Comparison of ENCODE assay signal across 18 cellular contexts in the genomic region with DNA sequence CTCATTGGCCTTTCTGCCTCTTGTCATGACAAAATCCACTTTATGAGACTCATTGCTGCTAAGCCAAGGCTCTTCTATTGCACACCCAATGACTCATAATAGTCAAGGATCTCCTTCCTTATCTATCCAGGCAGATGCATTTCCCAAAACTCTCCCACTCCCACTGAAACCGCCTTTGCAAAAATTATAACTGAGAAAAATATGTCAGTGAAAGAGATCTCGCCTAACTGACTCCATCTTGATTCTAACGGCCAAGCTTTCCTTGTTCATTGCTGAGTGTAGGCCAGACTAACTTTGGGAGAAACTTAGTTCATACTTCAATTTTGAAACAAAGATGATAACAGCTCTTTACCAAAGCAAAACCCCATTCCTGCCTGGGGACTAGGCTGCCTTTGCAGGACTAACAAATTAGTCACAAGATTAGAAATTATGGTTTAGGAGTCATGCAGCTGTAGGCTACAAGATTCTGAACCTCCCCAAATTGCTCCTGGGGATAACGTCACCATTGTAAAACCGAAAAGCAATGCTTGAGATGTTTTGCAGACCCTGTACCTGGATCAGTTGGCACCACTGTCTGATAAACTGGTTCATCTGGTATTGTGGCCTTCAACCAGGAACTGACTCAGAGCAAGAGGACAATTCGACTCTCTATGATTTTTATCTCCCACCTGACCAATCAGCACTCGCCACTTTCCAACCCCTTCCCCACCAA. TPM values are rescaled to one million over a fixed set of nuclear protein-coding genes. Genes with fewer than 3 reads are reported as not detected.
"Had no signal": no experiment of that assay in that cellular context is flagged by ENCODE, and none has a peak within 500 bp of the region (broad histone marks: within the 10 kb centered on the region; RNA-seq: fewer than 3 reads in every experiment).

No MANE protein-coding gene starts in this region.

- H3K9me3 ChIP-seq: neutrophil, tibial artery, vagina had no signal

- DNase-seq: activated CD4-positive, CD25-positive, alpha-beta regulatory T cell treated with anti-CD3 and anti-CD28 coated beads, Interleukin-2, amount 50 U/mL, for 72 hours; activated naive CD4-positive, alpha-beta T cell; aorta; erythroblast; hippocampal formation; left ventricle myocardium inferior; naive thymus-derived CD8-positive, alpha-beta T cell; stimulated activated CD4-positive, alpha-beta T cell treated with anti-CD3 and anti-CD28 coated beads, Interleukin-2, amount 100 ng/mL, for 48 hours; stimulated activated naive B cell treated with anti-CD40 and anti-IgM and Interleukin-4, amounts not matched to agents 10 μg/mL and 1 μg/mL and 100 μg/mL, for 72 hours; T-helper 2 cell; tibial artery had no signal

- H3K4me1 ChIP-seq: left ventricle myocardium inferior, tibial artery, vagina had no signal

- H3K4me3 ChIP-seq: left ventricle myocardium inferior, tibial artery, vagina had no signal

- H3K27me3 ChIP-seq: neutrophil, tibial artery, vagina had no signal

- ATAC-seq: naive thymus-derived CD8-positive, alpha-beta T cell; stimulated activated naive B cell treated with anti-CD40 and anti-IgM and Interleukin-4, amounts not matched to agents 10 μg/mL and 1 μg/mL and 100 μg/mL, for 72 hours had no signal

- H3K27ac ChIP-seq: left ventricle myocardium inferior, neutrophil, tibial artery, vagina had no signal

- H3K36me3 ChIP-seq: left ventricle myocardium inferior, neutrophil, tibial artery, vagina had no signal

RNA-seq across cellular contexts. Expression of a gene that starts 47.1 kb away (rescaled TPM):
- total RNA-seq: activated CD8-positive, alpha-beta memory T cell treated with anti-CD3 and anti-CD28 coated beads for 36 hours; activated T-helper 1 cell treated with anti-CD3 and anti-CD28 coated beads, Interleukin-12 subunit alpha, Interleukin-12 subunit beta, Interleukin-2, Interleukin-4 antibody, amounts not matched to agents 30 ng/mL and 10 ng/mL and 1 ng/mL, durations not matched to agents 14 hours and 24 hours and 36 hours; aorta; dermis microvascular lymphatic vessel endothelial cell; kidney epithelial cell; left ventricle myocardium inferior; naive thymus-derived CD8-positive, alpha-beta T cell; posterior vena cava; vagina had no signal
- polyA plus RNA-seq: aorta; naive thymus-derived CD8-positive, alpha-beta T cell had no signal
